In genomic region chr3:114447950-114448479, GRCh38 we compare ENCODE assay signal across 17 cellular contexts.
DNase-seq lines count a peak whose midpoint lies in the region; ATAC-seq and TF ChIP-seq lines count a peak whose summit lies in the region.
"Had no signal": no experiment of that assay in that cellular context is flagged by ENCODE, and none has a peak within 500 bp of the region (broad histone marks: within the 10 kb centered on the region; RNA-seq: fewer than 3 reads in every experiment).

No MANE protein-coding gene starts in this region.

- DNase-seq in G401 (ENCODE audit: low spot score) (peak; percentile 73), NCI-H2171 (lab: John Stamatoyannopoulos, UW) (peak; percentile 17), pons (ENCODE audit: low spot score) (peak; percentile 48), GM19238 (ENCODE audit: insufficient read length, low spot score) (no peak), GM20000 (ENCODE audit: low spot score) (no peak)
- DNase-seq: activated CD8-positive, alpha-beta memory T cell treated with anti-CD3 and anti-CD28 coated beads for 24 hours; activated naive CD8-positive, alpha-beta T cell treated with anti-CD3 and anti-CD28 coated beads, Interleukin-2, amount 50 U/mL, for 24 hours; effector CD8-positive, alpha-beta T cell; NCI-H1105 treated with DMSO at 0.1 percent for 48 hours; sigmoid colon; stimulated activated CD4-positive, alpha-beta T cell treated with anti-CD3 and anti-CD28 coated beads, Interleukin-4, amount 100 ng/mL, for 1 hour had no signal

- in situ Hi-C loops in G401 (cut with HindIII; ENCODE audit: low sequenced_read_pairs) = no loop called here

- H3K27ac ChIP-seq in cingulate gyrus (ENCODE audit: low read depth, low read length) = peak overlapping the region; percentile 82
- H3K27ac ChIP-seq: KMS-11, thoracic aorta had no signal

- ATAC-seq in HG03460 (IDR thresholded peaks at IDR 0.05; ENCODE audit: unreplicated experiment) (no peak), HG03439 (IDR thresholded peaks at IDR 0.05; ENCODE audit: unreplicated experiment) (no peak)
- ATAC-seq: activated naive CD8-positive, alpha-beta T cell treated with anti-CD3 and anti-CD28 coated beads, Interleukin-2, amount 50 U/mL, for 24 hours; activated T-helper 17 cell treated with anti-CD3 and anti-CD28 coated beads, Interleukin-2, amount 50 U/mL, for 72 hours had no signal

- TF ChIP-seq CTCF in GM20000 (IDR thresholded peaks at IDR 0.05; ENCODE audit: extremely low read depth, missing control alignments) = no peak

Comparison
In these comparisons a context has a peak if more than half of its experiments do, and no peak if none do; other contexts are left out.
1. DNase-seq: peak in G401 (single experiment), NCI-H2171 (single experiment) and pons (single experiment); none in GM19238 (single experiment) and GM20000 (single experiment).